ENCODE assay signal across 29 cellular contexts in genomic region chr19:48237057-48237456, GRCh38. TPM values are rescaled to one million over a fixed set of nuclear protein-coding genes. Genes with fewer than 3 reads are reported as not detected.
"Had no signal": no experiment of that assay in that cellular context is flagged by ENCODE, and none has a peak within 500 bp of the region (broad histone marks: within the 10 kb centered on the region; RNA-seq: fewer than 3 reads in every experiment).

No MANE protein-coding gene starts in this region.

- H3K27ac ChIP-seq: brain microvascular endothelial cell, coronary artery, dorsolateral prefrontal cortex, gastroesophageal sphincter, hepatocyte, neural progenitor cell, right atrium auricular region, thoracic aorta had no signal

- ATAC-seq: gastroesophageal sphincter; left colon; natural killer cell; stimulated activated naive B cell treated with anti-CD40 and anti-IgM and Interleukin-4, amounts not matched to agents 10 μg/mL and 1 μg/mL and 100 μg/mL, for 72 hours had no signal

- DNase-seq: activated CD4-positive, alpha-beta T cell treated with anti-CD3 and anti-CD28 coated beads for 1 hour; activated CD4-positive, alpha-beta T cell treated with anti-CD3 and anti-CD28 coated beads, Interleukin-2, amount 10 ng/mL, durations not matched to agents 7 days and 5 days; activated CD8-positive, alpha-beta memory T cell treated with anti-CD3 and anti-CD28 coated beads for 24 hours; activated gamma-delta T cell treated with Interleukin-2 at 50 U/mL for 16 hours; activated naive CD8-positive, alpha-beta T cell treated with anti-CD3 and anti-CD28 coated beads, Interleukin-2, amount 10 ng/mL, durations not matched to agents 7 days and 5 days; activated T-cell treated with anti-CD3 and anti-CD28 coated beads, Interleukin-2, amount 50 U/mL, for 1 hour; amniotic stem cell; brain microvascular endothelial cell; dorsolateral prefrontal cortex; effector memory CD4-positive, alpha-beta T cell; kidney; left colon; natural killer cell; occipital lobe; stimulated activated CD4-positive, alpha-beta T cell treated with anti-CD3 and anti-CD28 coated beads, Interleukin-1b, Interleukin-23, amount 100 ng/mL, for 48 hours; stimulated activated CD4-positive, alpha-beta T cell treated with anti-CD3 and anti-CD28 coated beads, Interleukin-4, amount 100 ng/mL, for 4 hours; stimulated activated CD8-positive, alpha-beta memory T cell treated with anti-CD3 and anti-CD28 coated beads, Interleukin-4, amount 100 ng/mL, for 48 hours; stimulated activated naive B cell treated with anti-CD40 and anti-IgM and Interleukin-4, amounts not matched to agents 10 μg/mL and 1 μg/mL and 100 μg/mL, for 72 hours; T-helper 2 cell; trophoblast cell had no signal

- H3K27me3 ChIP-seq: brain microvascular endothelial cell, dorsolateral prefrontal cortex, gastroesophageal sphincter, hepatocyte, neural progenitor cell, right atrium auricular region had no signal

- H3K9me3 ChIP-seq: gastroesophageal sphincter, right atrium auricular region, thoracic aorta had no signal

- H3K4me1 Mint-ChIP-seq: neural progenitor cell had no signal

- H3K9me3 Mint-ChIP-seq: activated CD4-positive, alpha-beta T cell treated with anti-CD3 and anti-CD28 coated beads, Interleukin-2, amount 10 ng/mL, durations not matched to agents 7 days and 5 days; activated naive CD8-positive, alpha-beta T cell treated with anti-CD3 and anti-CD28 coated beads, Interleukin-2, amount 10 ng/mL, durations not matched to agents 7 days and 5 days; memory B cell; natural killer cell; neural progenitor cell; stimulated activated naive B cell treated with anti-CD40 and anti-IgM and Interleukin-4, amounts not matched to agents 10 μg/mL and 1 μg/mL and 100 μg/mL, for 72 hours had no signal

- H3K4me3 ChIP-seq: coronary artery, dorsolateral prefrontal cortex, gastroesophageal sphincter, hepatocyte, neural progenitor cell, right atrium auricular region, smooth muscle cell, thoracic aorta had no signal

- H3K27me3 Mint-ChIP-seq: activated CD4-positive, alpha-beta T cell treated with anti-CD3 and anti-CD28 coated beads, Interleukin-2, amount 10 ng/mL, durations not matched to agents 7 days and 5 days; activated naive CD8-positive, alpha-beta T cell treated with anti-CD3 and anti-CD28 coated beads, Interleukin-2, amount 10 ng/mL, durations not matched to agents 7 days and 5 days; memory B cell; stimulated activated naive B cell treated with anti-CD40 and anti-IgM and Interleukin-4, amounts not matched to agents 10 μg/mL and 1 μg/mL and 100 μg/mL, for 72 hours had no signal

- H3K36me3 ChIP-seq: neural progenitor cell had no signal

- H3K4me3 Mint-ChIP-seq: activated CD4-positive, alpha-beta T cell treated with anti-CD3 and anti-CD28 coated beads, Interleukin-2, amount 10 ng/mL, durations not matched to agents 7 days and 5 days; activated naive CD8-positive, alpha-beta T cell treated with anti-CD3 and anti-CD28 coated beads, Interleukin-2, amount 10 ng/mL, durations not matched to agents 7 days and 5 days; memory B cell; natural killer cell; neural progenitor cell; stimulated activated naive B cell treated with anti-CD40 and anti-IgM and Interleukin-4, amounts not matched to agents 10 μg/mL and 1 μg/mL and 100 μg/mL, for 72 hours had no signal

- H3K4me1 ChIP-seq: gastroesophageal sphincter, neural progenitor cell, right atrium auricular region had no signal

- H3K27ac Mint-ChIP-seq: activated CD4-positive, alpha-beta T cell treated with anti-CD3 and anti-CD28 coated beads, Interleukin-2, amount 10 ng/mL, durations not matched to agents 7 days and 5 days; activated naive CD8-positive, alpha-beta T cell treated with anti-CD3 and anti-CD28 coated beads, Interleukin-2, amount 10 ng/mL, durations not matched to agents 7 days and 5 days; memory B cell; neural progenitor cell; stimulated activated naive B cell treated with anti-CD40 and anti-IgM and Interleukin-4, amounts not matched to agents 10 μg/mL and 1 μg/mL and 100 μg/mL, for 72 hours had no signal

RNA-seq across cellular contexts. Expression of gene ZNF114, which starts 32.8 kb away (rescaled TPM):
- total RNA-seq: activated CD4-positive, alpha-beta T cell treated with anti-CD3 and anti-CD28 coated beads, Interleukin-2, amount 10 ng/mL, durations not matched to agents 7 days and 5 days; fibroblast of lung; natural killer cell had no signal
